2 cellular contexts compared by ENCODE assay signal in genomic region chr5:126998895-126999570, GRCh38.
TF ChIP-seq lines count a peak whose summit lies in the region.

No MANE protein-coding gene starts in this region.

TF ChIP-seq in K562, 482 proteins besides CTCF, POLR2A, EP300 and RAD21:
- peak; percentile 38; the same call in 1 of the 2 replicates for TF ChIP-seq MAFG (tag; conservative IDR thresholded peaks at IDR 0.05)
- 0 out of 2 replicates have a peak, but pooled peaks have one; percentile 18 for TF ChIP-seq CTBP1 (IDR thresholded peaks at IDR 0.05; ENCODE audit: borderline replicate concordance)
- TF ChIP-seq ZNF316 (IDR thresholded peaks at IDR 0.05), result peak; percentile 75
- TF ChIP-seq C11orf30 (IDR thresholded peaks at IDR 0.05; ENCODE audit: low read depth), result peak; percentile 75
- peak; percentile 45; the same call in 1 of the 2 replicates for TF ChIP-seq ESRRA (IDR thresholded peaks at IDR 0.05; ENCODE audit: borderline replicate concordance, low read depth)
- TF ChIP-seq CREB3L1 (IDR thresholded peaks at IDR 0.05; ENCODE audit: borderline replicate concordance, low read depth), result no peak
- peak; percentile 19 for TF ChIP-seq CREBBP (IDR thresholded peaks at IDR 0.05; ENCODE audit: low read depth, low read length)
- no peak for TF ChIP-seq BRD9 (IDR thresholded peaks at IDR 0.05; ENCODE audit: low read depth, partially characterized antibody)
- peak; percentile 29; the same call in 1 of the 2 replicates for TF ChIP-seq MAFF (IDR thresholded peaks at IDR 0.05; ENCODE audit: low read length)
- TF ChIP-seq RB1 (IDR thresholded peaks at IDR 0.05; ENCODE audit: low read depth), result no peak
- TF ChIP-seq ZNF224 (CRISPR knock-in tag; IDR thresholded peaks at IDR 0.05), result no peak
- no peak for TF ChIP-seq NBN (IDR thresholded peaks at IDR 0.05; ENCODE audit: low read depth)

TF ChIP-seq in HEK293T, 16 proteins besides CTCF, POLR2A, EP300 and RAD21:
- no peak for TF ChIP-seq L3MBTL2 (conservative IDR thresholded peaks at IDR 0.05)
- TF ChIP-seq HDGF (IDR thresholded peaks at IDR 0.05; ENCODE audit: borderline replicate concordance), result no peak
- no peak for TF ChIP-seq BHLHE40 (IDR thresholded peaks at IDR 0.05; ENCODE audit: borderline replicate concordance)
- TF ChIP-seq SUZ12 (IDR thresholded peaks at IDR 0.05), result no peak
- no peak for TF ChIP-seq TARDBP (IDR thresholded peaks at IDR 0.05)
- TF ChIP-seq FOXK2 (IDR thresholded peaks at IDR 0.05), result no peak
- no peak for TF ChIP-seq CTBP1 (IDR thresholded peaks at IDR 0.05; ENCODE audit: borderline replicate concordance)
- TF ChIP-seq NFRKB (IDR thresholded peaks at IDR 0.05), result no peak
- no peak for TF ChIP-seq SP1 (IDR thresholded peaks at IDR 0.05)
- TF ChIP-seq LEF1 (IDR thresholded peaks at IDR 0.05; ENCODE audit: borderline replicate concordance), result no peak
- TF ChIP-seq, protein P1, sequence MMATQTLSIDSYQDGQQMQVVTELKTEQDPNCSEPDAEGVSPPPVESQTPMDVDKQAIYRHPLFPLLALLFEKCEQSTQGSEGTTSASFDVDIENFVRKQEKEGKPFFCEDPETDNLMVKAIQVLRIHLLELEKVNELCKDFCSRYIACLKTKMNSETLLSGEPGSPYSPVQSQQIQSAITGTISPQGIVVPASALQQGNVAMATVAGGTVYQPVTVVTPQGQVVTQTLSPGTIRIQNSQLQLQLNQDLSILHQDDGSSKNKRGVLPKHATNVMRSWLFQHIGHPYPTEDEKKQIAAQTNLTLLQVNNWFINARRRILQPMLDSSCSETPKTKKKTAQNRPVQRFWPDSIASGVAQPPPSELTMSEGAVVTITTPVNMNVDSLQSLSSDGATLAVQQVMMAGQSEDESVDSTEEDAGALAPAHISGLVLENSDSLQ (IDR thresholded peaks at IDR 0.05), result no peak
- no peak for TF ChIP-seq FOXM1 (IDR thresholded peaks at IDR 0.05; ENCODE audit: borderline replicate concordance)
- no peak for TF ChIP-seq ELF4 (IDR thresholded peaks at IDR 0.05)
- no peak for TF ChIP-seq FOXA1 (IDR thresholded peaks at IDR 0.05)
- TF ChIP-seq ARNT (IDR thresholded peaks at IDR 0.05), result no peak
- TF ChIP-seq ZNF384 (IDR thresholded peaks at IDR 0.05), result no peak
